8 cellular contexts compared by ENCODE assay signal in genomic region chr16:50213939-50214519, GRCh38. TPM values are rescaled to one million over a fixed set of nuclear protein-coding genes. Genes with fewer than 3 reads are reported as not detected.
A peak's percentile ranks its signal among the peaks of the same experiment; 100 is the strongest.
DNase-seq lines count a peak whose midpoint lies in the region; ATAC-seq and TF ChIP-seq lines count a peak whose summit lies in the region.

No MANE protein-coding gene starts in this region.

- no peak for ATAC-seq in stimulated activated memory B cell treated with anti-CD40 and anti-IgM and Interleukin-4, amounts not matched to agents 10 μg/mL and 1 μg/mL and 100 μg/mL, for 72 hours

- TF ChIP-seq CTCF in fibroblast of mammary gland (conservative IDR thresholded peaks at IDR 0.05; ENCODE audit: control insufficient read depth, insufficient read depth, low read depth, low read length): peak; percentile 70

- H3K27ac Mint-ChIP-seq in T-helper 1 cell treated with Interleukin-12 subunit alpha and Interleukin-12 subunit beta and Interleukin-4 antibody, amounts not matched to agents 30 μg/mL and 1 μg/mL, for 36 hours: peak overlapping the region; percentile 47
- no peak overlapping the region for H3K27ac Mint-ChIP-seq in stimulated activated memory B cell treated with anti-CD40 and anti-IgM and Interleukin-4, amounts not matched to agents 10 μg/mL and 1 μg/mL and 100 μg/mL, for 72 hours

- no peak overlapping the region for H3K4me3 Mint-ChIP-seq in T-helper 1 cell treated with Interleukin-12 subunit alpha and Interleukin-12 subunit beta and Interleukin-4 antibody, amounts not matched to agents 30 μg/mL and 1 μg/mL, for 36 hours
- no peak overlapping the region for H3K4me3 Mint-ChIP-seq in stimulated activated memory B cell treated with anti-CD40 and anti-IgM and Interleukin-4, amounts not matched to agents 10 μg/mL and 1 μg/mL and 100 μg/mL, for 72 hours

- peaks cover 12% of the 10 kb centered on the region for H3K36me3 Mint-ChIP-seq in T-helper 1 cell treated with Interleukin-12 subunit alpha and Interleukin-12 subunit beta and Interleukin-4 antibody, amounts not matched to agents 30 μg/mL and 1 μg/mL, for 36 hours (ENCODE audit: low read depth)
- H3K36me3 Mint-ChIP-seq in stimulated activated memory B cell treated with anti-CD40 and anti-IgM and Interleukin-4, amounts not matched to agents 10 μg/mL and 1 μg/mL and 100 μg/mL, for 72 hours: peaks cover 18% of the 10 kb centered on the region

- DNase-seq in NCI-H2196 (lab: John Stamatoyannopoulos, UW; ENCODE audit: unreplicated experiment) (peak; percentile 12), NCI-H2196 treated with DMSO at 0.1 percent for 48 hours (lab: John Stamatoyannopoulos, UW; ENCODE audit: unreplicated experiment) (no peak), HT1080 (ENCODE audit: low read depth) (peak; percentile 59), fibroblast of mammary gland (ENCODE audit: low read depth) (peak; percentile 62), pons (ENCODE audit: low spot score) (peak; percentile 75), NCI-H187 treated with DMSO at 0.1 percent for 48 hours (lab: John Stamatoyannopoulos, UW) (no peak)

- H3K4me1 Mint-ChIP-seq in T-helper 1 cell treated with Interleukin-12 subunit alpha and Interleukin-12 subunit beta and Interleukin-4 antibody, amounts not matched to agents 30 μg/mL and 1 μg/mL, for 36 hours (ENCODE audit: low read depth): peaks cover 41% of the 10 kb centered on the region
- peaks cover 19% of the 10 kb centered on the region for H3K4me1 Mint-ChIP-seq in stimulated activated memory B cell treated with anti-CD40 and anti-IgM and Interleukin-4, amounts not matched to agents 10 μg/mL and 1 μg/mL and 100 μg/mL, for 72 hours

- no peak overlapping the region for H3K4me3 ChIP-seq in fibroblast of mammary gland (ENCODE audit: control insufficient read depth, low read depth, low read length)

- H3K9me3 Mint-ChIP-seq in T-helper 1 cell treated with Interleukin-12 subunit alpha and Interleukin-12 subunit beta and Interleukin-4 antibody, amounts not matched to agents 30 μg/mL and 1 μg/mL, for 36 hours: no peaks in the 10 kb centered on the region
- no peaks in the 10 kb centered on the region for H3K9me3 Mint-ChIP-seq in stimulated activated memory B cell treated with anti-CD40 and anti-IgM and Interleukin-4, amounts not matched to agents 10 μg/mL and 1 μg/mL and 100 μg/mL, for 72 hours

- no peaks in the 10 kb centered on the region for H3K27me3 Mint-ChIP-seq in T-helper 1 cell treated with Interleukin-12 subunit alpha and Interleukin-12 subunit beta and Interleukin-4 antibody, amounts not matched to agents 30 μg/mL and 1 μg/mL, for 36 hours (ENCODE audit: low read depth)
- H3K27me3 Mint-ChIP-seq in stimulated activated memory B cell treated with anti-CD40 and anti-IgM and Interleukin-4, amounts not matched to agents 10 μg/mL and 1 μg/mL and 100 μg/mL, for 72 hours: no peaks in the 10 kb centered on the region

RNA-seq across cellular contexts. Expression of gene ADCY7, which starts 52.3 kb away (rescaled TPM):
- 38.8 and 53.7 TPM in 2 replicates for total RNA-seq in HT1080 (2014; rRNA removed; shearing (Covaris generic))
- polyA plus RNA-seq in HT1080 (2015; cell fraction: cytosol; rRNA removed): 19.7 and 29.7 TPM in 2 replicates
- 62.0 and 79.5 TPM in 2 replicates for polyA plus RNA-seq in HT1080 (2015; cell fraction: nucleus; rRNA removed)

Comparison
In these comparisons a context has a peak if more than half of its experiments do, and no peak if none do; other contexts are left out.
1. DNase-seq: peak in NCI-H2196 (single experiment), HT1080 (single experiment), fibroblast of mammary gland (single experiment) and pons (single experiment); none in NCI-H2196 treated with DMSO at 0.1 percent for 48 hours (single experiment) and NCI-H187 treated with DMSO at 0.1 percent for 48 hours (single experiment).